In genomic region chr9:15373881-15374280, GRCh38 we compare ENCODE assay signal across 2 cellular contexts.
TF ChIP-seq lines count a peak whose summit lies in the region.

No MANE protein-coding gene starts in this region.

TF ChIP-seq in WTC11, 78 proteins besides CTCF, POLR2A, EP300 and RAD21 (continues in another document):
- TF ChIP-seq ZNF396 (CRISPR knock-in tag; IDR thresholded peaks at IDR 0.05; ENCODE audit: borderline replicate concordance) (no peak), AFF4 (CRISPR knock-in tag; IDR thresholded peaks at IDR 0.05; ENCODE audit: borderline replicate concordance) (no peak), TCF7 (CRISPR knock-in tag; IDR thresholded peaks at IDR 0.05; ENCODE audit: low read depth) (no peak), ATF2 (CRISPR knock-in tag; IDR thresholded peaks at IDR 0.05; ENCODE audit: borderline replicate concordance, low read depth) (no peak), NR1H2 (CRISPR knock-in tag; IDR thresholded peaks at IDR 0.05) (no peak), GABPB1 (CRISPR knock-in tag; IDR thresholded peaks at IDR 0.05) (no peak), ARID4B (CRISPR knock-in tag; IDR thresholded peaks at IDR 0.05; ENCODE audit: borderline replicate concordance) (no peak), PRRX2 (CRISPR knock-in tag; IDR thresholded peaks at IDR 0.05) (no peak), ZNF317 (CRISPR knock-in tag; IDR thresholded peaks at IDR 0.05; ENCODE audit: borderline replicate concordance, low read depth) (no peak), MAX (CRISPR knock-in tag; IDR thresholded peaks at IDR 0.05) (no peak), E2F4 (CRISPR knock-in tag; IDR thresholded peaks at IDR 0.05; ENCODE audit: borderline replicate concordance, low read depth) (no peak), NR3C1 (CRISPR knock-in tag; conservative IDR thresholded peaks at IDR 0.05; ENCODE audit: low read depth) (no peak), ZBTB21 (CRISPR knock-in tag; IDR thresholded peaks at IDR 0.05; ENCODE audit: borderline replicate concordance) (no peak), ELF4 (CRISPR knock-in tag; IDR thresholded peaks at IDR 0.05; ENCODE audit: low read depth) (no peak), RELA (CRISPR knock-in tag; IDR thresholded peaks at IDR 0.05; ENCODE audit: borderline replicate concordance) (no peak), CREM (CRISPR knock-in tag; IDR thresholded peaks at IDR 0.05) (no peak)

TF ChIP-seq in H1, 55 proteins besides CTCF, POLR2A, EP300 and RAD21:
- TF ChIP-seq ATF3 (IDR thresholded peaks at IDR 0.05; ENCODE audit: insufficient read depth, low read depth, low read length) (no peak), RBBP5 (IDR thresholded peaks at IDR 0.05; ENCODE audit: borderline replicate concordance, low read depth, low read length) (no peak), CHD1 (IDR thresholded peaks at IDR 0.05; ENCODE audit: low read depth, low read length) (no peak), USF2 (IDR thresholded peaks at IDR 0.05; ENCODE audit: low read length) (no peak), SP2 (IDR thresholded peaks at IDR 0.05; ENCODE audit: low read length) (no peak), CBX8 (IDR thresholded peaks at IDR 0.05; ENCODE audit: borderline replicate concordance, low read depth, low read length) (no peak), ASH2L (IDR thresholded peaks at IDR 0.05; ENCODE audit: low read length) (no peak), BCL11A (IDR thresholded peaks at IDR 0.05; ENCODE audit: low read depth in 2 of 2, low read length in 2 of 2) (no peak), HDAC2 (IDR thresholded peaks at IDR 0.05; ENCODE audit: borderline replicate concordance in 1 of 2, low read depth in 2 of 2, low read length in 2 of 2) (no peak), CHD2 (IDR thresholded peaks at IDR 0.05; ENCODE audit: low read length) (no peak), SP4 (IDR thresholded peaks at IDR 0.05; ENCODE audit: low read length) (no peak), SP1 (IDR thresholded peaks at IDR 0.05; ENCODE audit: low read depth, low read length) (no peak), BACH1 (IDR thresholded peaks at IDR 0.05; ENCODE audit: low read length) (no peak), SIRT6 (IDR thresholded peaks at IDR 0.05; ENCODE audit: low read length) (no peak), POU5F1 (IDR thresholded peaks at IDR 0.05; ENCODE audit: low read depth, low read length) (no peak), RFX5 (IDR thresholded peaks at IDR 0.05; ENCODE audit: borderline replicate concordance, low read depth, low read length) (no peak), YY1 (IDR thresholded peaks at IDR 0.05; ENCODE audit: low read depth, low read length) (no peak), HDAC6 (IDR thresholded peaks at IDR 0.05; ENCODE audit: low read depth, low read length) (no peak), JUND (IDR thresholded peaks at IDR 0.05; ENCODE audit: low read length) (no peak), KDM4A (IDR thresholded peaks at IDR 0.05; ENCODE audit: low read depth, low read length, severe bottlenecking) (no peak)
